ENCODE assay signal across 18 cellular contexts in the genomic region with DNA sequence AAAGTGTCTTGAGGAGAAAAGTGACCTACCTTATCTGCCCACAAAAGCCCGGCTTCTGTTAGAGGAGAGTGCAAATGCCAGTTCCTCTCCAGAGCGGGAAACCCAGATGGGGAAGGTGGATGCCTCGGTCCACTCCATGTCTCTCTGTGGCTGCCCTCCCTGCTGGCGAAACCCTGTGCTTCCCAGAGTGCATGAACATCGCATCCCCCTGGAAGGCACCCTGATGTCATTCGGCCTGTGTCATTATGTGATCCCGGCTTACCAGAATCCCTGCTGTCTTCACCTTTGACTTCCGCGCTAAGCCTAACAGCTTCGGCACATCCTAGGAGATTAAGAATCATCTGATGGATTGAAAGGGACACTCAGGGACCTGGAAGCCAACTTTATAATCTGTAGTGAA. TPM values are rescaled to one million over a fixed set of nuclear protein-coding genes. Genes with fewer than 3 reads are reported as not detected.
DNase-seq lines count a peak whose midpoint lies in the region; ATAC-seq and TF ChIP-seq lines count a peak whose summit lies in the region.
"Had no signal": no experiment of that assay in that cellular context is flagged by ENCODE, and none has a peak within 500 bp of the region (broad histone marks: within the 10 kb centered on the region; RNA-seq: fewer than 3 reads in every experiment).

No MANE protein-coding gene starts in this region.

- H3K36me3 ChIP-seq in CD8-positive, alpha-beta T cell (ENCODE audit: insufficient read depth, low read length), result peaks cover 4% of the 10 kb centered on the region
- H3K36me3 ChIP-seq in psoas muscle (ENCODE audit: insufficient read depth in 1 of 2, low read depth in 1 of 2), result peaks cover 3 to 53% of the 10 kb centered on the region in 2 donors

- H3K9me3 ChIP-seq in CD8-positive, alpha-beta T cell (ENCODE audit: low read length), result no peaks in the 10 kb centered on the region
- H3K9me3 ChIP-seq in psoas muscle, result no peaks in the 10 kb centered on the region

- H3K4me3 ChIP-seq in CD8-positive, alpha-beta T cell (ENCODE audit: low read depth, low read length), result no peak overlapping the region
- no peak overlapping the region for H3K4me3 ChIP-seq in psoas muscle
- H3K4me3 ChIP-seq: K562 had no signal

- peaks cover 10% of the 10 kb centered on the region for H3K36me3 Mint-ChIP-seq in activated naive CD4-positive, alpha-beta T cell treated with anti-CD3 and anti-CD28 coated beads, Interleukin-2, amount 50 U/mL, for 24 hours
- peaks cover 60% of the 10 kb centered on the region for H3K36me3 Mint-ChIP-seq in CD8-positive, alpha-beta T cell

- no peaks in the 10 kb centered on the region for H3K27me3 Mint-ChIP-seq in activated naive CD4-positive, alpha-beta T cell treated with anti-CD3 and anti-CD28 coated beads, Interleukin-2, amount 50 U/mL, for 24 hours
- no peaks in the 10 kb centered on the region for H3K27me3 Mint-ChIP-seq in CD8-positive, alpha-beta T cell (ENCODE audit: low read depth)
- H3K27me3 Mint-ChIP-seq: CD4-positive, alpha-beta T cell had no signal

- POLR2A ChIA-PET in CD8-positive, alpha-beta T cell (lab: Charles Lee), result interaction anchor here (5.3 kb wide), 1 partner anchor 13 kb away, joined by 63 read pairs; no protein-coding TSS in a partner anchor
- POLR2A ChIA-PET in RWPE1 (lab: Yijun Ruan, JAX; ENCODE audit: low non-redundant PET), result no interaction called here

- TF ChIP-seq CTCF in CD8-positive, alpha-beta T cell (IDR thresholded peaks at IDR 0.05), result no peak
- TF ChIP-seq CTCF in RWPE1 (conservative IDR thresholded peaks at IDR 0.05; ENCODE audit: low read depth) (no peak), psoas muscle (IDR thresholded peaks at IDR 0.05) (no peak)

- H3K4me3 Mint-ChIP-seq in activated naive CD4-positive, alpha-beta T cell treated with anti-CD3 and anti-CD28 coated beads, Interleukin-2, amount 50 U/mL, for 24 hours, result no peak overlapping the region
- peak overlapping the region; percentile 33 for H3K4me3 Mint-ChIP-seq in CD8-positive, alpha-beta T cell
- H3K4me3 Mint-ChIP-seq: HFFc6 had no signal

- peaks cover 86% of the 10 kb centered on the region for H3K4me1 ChIP-seq in CD8-positive, alpha-beta T cell (ENCODE audit: insufficient read depth, low read length)
- peaks cover 84% of the 10 kb centered on the region for H3K4me1 ChIP-seq in psoas muscle

- intact Hi-C loops in CD8-positive, alpha-beta T cell (cut with DNase I, micrococcal nuclease), result no loop called here
- intact Hi-C loops in psoas muscle (cut with DNase I), result loop anchor here in 1 of 2 donors (5.0 kb wide), 1 partner anchor 42 kb away; no protein-coding TSS in a partner anchor

- H3K27ac ChIP-seq in CD8-positive, alpha-beta T cell (ENCODE audit: low read depth, low read length), result no peak overlapping the region
- H3K27ac ChIP-seq in RWPE1 (peak overlapping the region; percentile 3; the same call in 1 of the 2 replicates), psoas muscle (peak overlapping the region; percentile 92)

- no peaks in the 10 kb centered on the region for H3K9me3 Mint-ChIP-seq in activated naive CD4-positive, alpha-beta T cell treated with anti-CD3 and anti-CD28 coated beads, Interleukin-2, amount 50 U/mL, for 24 hours
- no peaks in the 10 kb centered on the region for H3K9me3 Mint-ChIP-seq in CD8-positive, alpha-beta T cell
- H3K9me3 Mint-ChIP-seq: CD4-positive, alpha-beta T cell; HFFc6 had no signal

- ATAC-seq in CD8-positive, alpha-beta T cell, result no peak
- ATAC-seq in psoas muscle, result no peak
- ATAC-seq in GM19463 (IDR thresholded peaks at IDR 0.05; ENCODE audit: unreplicated experiment), result no peak
- ATAC-seq in GM18517 (IDR thresholded peaks at IDR 0.05; ENCODE audit: unreplicated experiment), result no peak
- ATAC-seq: K562 had no signal

- H3K27ac Mint-ChIP-seq in activated naive CD4-positive, alpha-beta T cell treated with anti-CD3 and anti-CD28 coated beads, Interleukin-2, amount 50 U/mL, for 24 hours, result peak overlapping the region; percentile 4
- H3K27ac Mint-ChIP-seq in CD8-positive, alpha-beta T cell, result peak overlapping the region; percentile 98
- H3K27ac Mint-ChIP-seq: HFFc6 had no signal

- no peaks in the 10 kb centered on the region for H3K27me3 ChIP-seq in CD8-positive, alpha-beta T cell (ENCODE audit: insufficient read depth, low read length)
- no peaks in the 10 kb centered on the region for H3K27me3 ChIP-seq in psoas muscle (ENCODE audit: insufficient read depth in 3 of 3, low read length in 2 of 3)

- no peak for DNase-seq in activated naive CD4-positive, alpha-beta T cell (lab: John Stamatoyannopoulos, UW)
- DNase-seq in CD8-positive, alpha-beta T cell, result no peak
- no peak for DNase-seq in RWPE1 (ENCODE audit: low spot score)
- no peak for DNase-seq in psoas muscle
- no peak for DNase-seq in Ammon's horn (ENCODE audit: low spot score)
- DNase-seq: CD4-positive, alpha-beta T cell; DND-41; GDM1; GOT3; HFFc6; NCI-H1436 treated with DMSO at 0.1 percent for 48 hours; NCI-H2227 treated with DMSO at 0.1 percent for 48 hours; NK-92 treated with Interleukin-12 subunit alpha and Interleukin-12 subunit beta, amount 100 ng/mL, for 24 hours; OCI-M1 had no signal

- peaks cover 42% of the 10 kb centered on the region for H3K4me1 Mint-ChIP-seq in activated naive CD4-positive, alpha-beta T cell treated with anti-CD3 and anti-CD28 coated beads, Interleukin-2, amount 50 U/mL, for 24 hours
- peaks cover 91% of the 10 kb centered on the region for H3K4me1 Mint-ChIP-seq in CD8-positive, alpha-beta T cell (ENCODE audit: low read depth)

- CTCF ChIA-PET in CD8-positive, alpha-beta T cell (lab: Charles Lee), result interaction anchor here (0.6 to 2.8 kb wide), 3 partner anchors 21 to 37 kb away, joined by 3 to 30 read pairs (median 3); no protein-coding TSS in a partner anchor
- CTCF ChIA-PET in RWPE1 (lab: Yijun Ruan, JAX), result interaction anchor here (0.6 to 0.7 kb wide), 2 partner anchors 23 to 529 kb away, joined by 3 to 5 read pairs; no protein-coding TSS in a partner anchor

- WGBS in psoas muscle, 3 donors, result 71 to 90% (median 81%) methylated on average over 10 of the region's 10 CpGs

RNA-seq across cellular contexts. Expression of a gene that starts 6.5 kb away (rescaled TPM):
- 100 to 1,000 TPM; 117 to 132 TPM for total RNA-seq in CD8-positive, alpha-beta T cell
- total RNA-seq in psoas muscle, result 100 to 1,000 TPM; 114 to 184 (median 137) TPM
- polyA plus RNA-seq in psoas muscle, result 100 to 1,000 TPM in 1 of 3 donors, 10 to 100 TPM in 2; 50.9 to 114 (median 55.0) TPM
